In genomic region chrX:126552313-126553022, GRCh38 we compare ENCODE assay signal across 18 cellular contexts. TPM values are rescaled to one million over a fixed set of nuclear protein-coding genes. Genes with fewer than 3 reads are reported as not detected.
DNase-seq lines count a peak whose midpoint lies in the region; FAIRE-seq and TF ChIP-seq lines count a peak whose summit lies in the region.
"Had no signal": no experiment of that assay in that cellular context is flagged by ENCODE, and none has a peak within 500 bp of the region (broad histone marks: within the 10 kb centered on the region; RNA-seq: fewer than 3 reads in every experiment).

Gene DCAF12L1 (minus strand): TSS chrX:126552814. CDS start chrX:126552608, 206 bp downstream.

- no peak for FAIRE-seq in kidney (lab: Jason Lieb, UNC)

- no peaks in the 10 kb centered on the region for H3K79me2 ChIP-seq in H9 (ENCODE audit: insufficient read depth, low read length)

- peaks cover 12% of the 10 kb centered on the region for H3K23me2 ChIP-seq in H9 (ENCODE audit: insufficient read length, low read depth, low read length, poor library complexity, severe bottlenecking)

- no CpG with 5 or more reads among the region's 83 CpGs for WGBS in H9 (ENCODE audit: extremely low coverage, insufficient read length, low lambda C conversion rate)
- 7 to 11% methylated on average over 82 to 83 of the region's 83 CpGs for WGBS in ectodermal cell, 2 experiments

- H3K36me3 ChIP-seq in ectodermal cell (ENCODE audit: control insufficient read depth, insufficient read depth, low read length) (no peaks in the 10 kb centered on the region), kidney (ENCODE audit: control insufficient read depth in 1 of 2, insufficient read depth in 2 of 2, low read length in 2 of 2) (no peaks in the 10 kb centered on the region)
- H3K36me3 ChIP-seq: Peyer's patch, WERI-Rb-1 had no signal

- H2AFZ ChIP-seq in H9 (ENCODE audit: low read length) = no peak within 1 kb of the TSS

- no peaks in the 10 kb centered on the region for H3K9me3 ChIP-seq in H9 (ENCODE audit: control insufficient read depth, low read depth, low read length)
- no peaks in the 10 kb centered on the region for H3K9me3 ChIP-seq in ectodermal cell (ENCODE audit: control insufficient read depth, low read length)
- H3K9me3 ChIP-seq in kidney (ENCODE audit: control insufficient read depth in 1 of 2, low read length in 2 of 2) = no peaks in the 10 kb centered on the region
- H3K9me3 ChIP-seq: Peyer's patch had no signal

- TF ChIP-seq CTCF in H9 (conservative IDR thresholded peaks at IDR 0.05) (no peak), kidney (IDR thresholded peaks at IDR 0.05; ENCODE audit: borderline replicate concordance, extremely low read depth, insufficient read depth) (no peak)

- H2BK12ac ChIP-seq in H9 (ENCODE audit: insufficient read length, low read depth, low read length) = no peak within 1 kb of the TSS

- H3K18ac ChIP-seq in H9 (ENCODE audit: insufficient read length, low read depth, low read length) = peak within 1 kb of the TSS; percentile 75

- H2BK5ac ChIP-seq in H9 (ENCODE audit: insufficient read length, low read length) = no peak within 1 kb of the TSS

- no peak within 1 kb of the TSS for H3K56ac ChIP-seq in H9 (ENCODE audit: insufficient read length, low read depth, low read length)

- peak within 1 kb of the TSS; percentile 27 for H3K4me3 ChIP-seq in ectodermal cell (ENCODE audit: insufficient read depth, low read depth, low read length)
- no peak within 1 kb of the TSS for H3K4me3 ChIP-seq in kidney (ENCODE audit: low read length in 2 of 2)
- H3K4me3 ChIP-seq: Peyer's patch had no signal

- no peaks in the 10 kb centered on the region for H3K4me1 ChIP-seq in H9 (ENCODE audit: insufficient read depth, low read length)
- no peaks in the 10 kb centered on the region for H3K4me1 ChIP-seq in ectodermal cell (ENCODE audit: control insufficient read depth, insufficient read depth, low read length)
- no peaks in the 10 kb centered on the region for H3K4me1 ChIP-seq in kidney (ENCODE audit: control insufficient read depth in 1 of 2, insufficient read depth in 1 of 2, low read depth in 1 of 2, low read length in 2 of 2)
- H3K4me1 ChIP-seq: Peyer's patch had no signal

- H3K4me1 Mint-ChIP-seq in H9 = peaks cover 0 to 6% of the 10 kb centered on the region in 2 experiments; a peak in 1 of 4 replicates
- H3K4me1 Mint-ChIP-seq: naive thymus-derived CD4-positive, alpha-beta T cell had no signal

- H3K9me3 Mint-ChIP-seq in H9 = peaks cover 15 to 53% of the 10 kb centered on the region in 2 experiments
- H3K9me3 Mint-ChIP-seq: activated naive CD4-positive, alpha-beta T cell treated with anti-CD3 and anti-CD28 coated beads for 36 hours had no signal

- peak within 1 kb of the TSS; percentile 59 for H3K4me2 ChIP-seq in H9 (ENCODE audit: insufficient read depth, insufficient read length, low read length)

- no peak within 1 kb of the TSS for H4K8ac ChIP-seq in H9 (replicated peaks; ENCODE audit: insufficient read length, low read depth, low read length)

- no peaks in the 10 kb centered on the region for H3K79me1 ChIP-seq in H9 (ENCODE audit: insufficient read depth, low read depth, low read length, poor library complexity, severe bottlenecking)

- no peak within 1 kb of the TSS for H4K91ac ChIP-seq in H9 (ENCODE audit: insufficient read length, low read depth, low read length)

- H3K4ac ChIP-seq in H9 (ENCODE audit: low read depth, low read length) = no peak within 1 kb of the TSS

- H3K14ac ChIP-seq in H9 (ENCODE audit: insufficient read depth, low read length) = peak within 1 kb of the TSS; percentile 65

- H3K9ac ChIP-seq in H9 (ENCODE audit: extremely low read depth, insufficient read length, low read length) = no peak within 1 kb of the TSS
- no peak within 1 kb of the TSS for H3K9ac ChIP-seq in kidney (ENCODE audit: low read length in 2 of 2)

- no peak within 1 kb of the TSS for H3T11ph ChIP-seq in H9 (ENCODE audit: low read length)

- no peak within 1 kb of the TSS for H3K27ac Mint-ChIP-seq in H9
- H3K27ac Mint-ChIP-seq: activated naive CD4-positive, alpha-beta T cell treated with anti-CD3 and anti-CD28 coated beads for 36 hours; naive thymus-derived CD4-positive, alpha-beta T cell had no signal

- no peaks in the 10 kb centered on the region; the same call in 1 of the 2 replicates for H3K27me3 ChIP-seq in H9 (ENCODE audit: insufficient read depth, low read length)
- H3K27me3 ChIP-seq in ectodermal cell (ENCODE audit: control insufficient read depth, insufficient read depth, low read length, poor library complexity, severe bottlenecking) = peaks cover 19% of the 10 kb centered on the region
- H3K27me3 ChIP-seq: Peyer's patch had no signal

- H3K4me3 Mint-ChIP-seq in H9 = peak within 1 kb of the TSS; percentile 69 to 75
- H3K4me3 Mint-ChIP-seq: activated naive CD4-positive, alpha-beta T cell treated with anti-CD3 and anti-CD28 coated beads for 36 hours; naive thymus-derived CD4-positive, alpha-beta T cell had no signal

- H2BK15ac ChIP-seq in H9 (ENCODE audit: low read depth, low read length) = no peak within 1 kb of the TSS

- no peaks in the 10 kb centered on the region for H4K20me1 ChIP-seq in H9 (ENCODE audit: control insufficient read depth, insufficient read depth, insufficient read length)

- intact Hi-C loops in kidney (cut with DNase I) = no loop called here

- H2AK5ac ChIP-seq in H9 (ENCODE audit: insufficient read length, low read length) = no peak within 1 kb of the TSS

- no peak within 1 kb of the TSS for H2BK20ac ChIP-seq in H9 (ENCODE audit: low read depth, low read length, poor library complexity, severe bottlenecking)

- no peak within 1 kb of the TSS for H2BK120ac ChIP-seq in H9 (ENCODE audit: low read depth, low read length, poor library complexity, severe bottlenecking)

- no peak within 1 kb of the TSS for H4K5ac ChIP-seq in H9 (ENCODE audit: insufficient read length, low read depth, low read length)

- H3K27ac ChIP-seq in H9 (ENCODE audit: insufficient read length, low read depth, low read length) (no peak within 1 kb of the TSS), ectodermal cell (ENCODE audit: insufficient read depth, low read depth, low read length, poor library complexity, severe bottlenecking) (no peak within 1 kb of the TSS), kidney (ENCODE audit: low read depth in 2 of 2, low read length in 2 of 2) (no peak within 1 kb of the TSS)
- H3K27ac ChIP-seq: Peyer's patch, WERI-Rb-1 had no signal

- H3K23ac ChIP-seq in H9 (ENCODE audit: insufficient read length, low read depth, low read length) = no peak within 1 kb of the TSS

- H3K36me3 Mint-ChIP-seq in H9 (ENCODE audit: insufficient read depth in 1 of 3, low read depth in 3 of 3) = peaks cover 0 to 5% (median 3%) of the 10 kb centered on the region in 3 experiments; a peak in 3 of 7 replicates
- H3K36me3 Mint-ChIP-seq: naive thymus-derived CD4-positive, alpha-beta T cell had no signal

- H3K27me3 Mint-ChIP-seq in H9 (ENCODE audit: low read depth) = peaks cover 37% of the 10 kb centered on the region

- DNase-seq in H9 (peak; percentile 75), kidney (peak; percentile 81), retina (peak; percentile 59), NCI-H128 (lab: John Stamatoyannopoulos, UW; ENCODE audit: unreplicated experiment) (no peak), NCI-H146 treated with DMSO at 0.1 percent for 48 hours (lab: John Stamatoyannopoulos, UW; ENCODE audit: unreplicated experiment) (no peak), Kasumi-1 (lab: John Stamatoyannopoulos, UW) (no peak), hepatic stellate cell (ENCODE audit: low spot score) (no peak)
- DNase-seq: activated naive CD4-positive, alpha-beta T cell treated with anti-CD3 and anti-CD28 coated beads for 36 hours; effector memory CD4-positive, alpha-beta T cell; foreskin fibroblast; left colon; naive thymus-derived CD4-positive, alpha-beta T cell; NCI-H2029 treated with DMSO at 0.1 percent for 48 hours; Peyer's patch; SW 1271; WERI-Rb-1 had no signal

RNA-seq across cellular contexts. Expression of gene DCAF12L1, which starts in this region (rescaled TPM):
- total RNA-seq in H9 (2021) (4.2 and 5.1 TPM in 2 replicates), kidney (4.2 TPM)
- polyA plus RNA-seq in ectodermal cell (2013, experiment 1 of 4) = 0.91 TPM
- polyA plus RNA-seq in ectodermal cell (2013, experiment 2 of 4) = 1.2 TPM
- polyA plus RNA-seq in ectodermal cell (2013, experiment 3 of 4) = 0.53 TPM
- polyA plus RNA-seq in ectodermal cell (2013, experiment 4 of 4) = 0.61 TPM
- polyA plus RNA-seq in kidney (ENCODE audit: insufficient read depth, low read depth, low replicate concordance) = 0.41 TPM
- total RNA-seq: activated naive CD4-positive, alpha-beta T cell treated with anti-CD3 and anti-CD28 coated beads for 36 hours; left colon; M059J; naive thymus-derived CD4-positive, alpha-beta T cell; Peyer's patch had no signal
- polyA plus RNA-seq: naive thymus-derived CD4-positive, alpha-beta T cell had no signal

Comparison
In these comparisons a context has a peak if more than half of its experiments do, and no peak if none do; other contexts are left out.
1. DNase-seq: peak in H9 (single experiment), kidney (single experiment) and retina (single experiment); none in NCI-H128 (single experiment), NCI-H146 treated with DMSO at 0.1 percent for 48 hours (single experiment), Kasumi-1 (0 of 2) and hepatic stellate cell (single experiment).